20 cellular contexts compared by ENCODE assay signal in genomic region chr10:5195727-5196374, GRCh38. TPM values are rescaled to one million over a fixed set of nuclear protein-coding genes. Genes with fewer than 3 reads are reported as not detected.
A peak's percentile ranks its signal among the peaks of the same experiment; 100 is the strongest.
DNase-seq lines count a peak whose midpoint lies in the region; ATAC-seq and TF ChIP-seq lines count a peak whose summit lies in the region.
"Had no signal": no experiment of that assay in that cellular context is flagged by ENCODE, and none has a peak within 500 bp of the region (broad histone marks: within the 10 kb centered on the region; RNA-seq: fewer than 3 reads in every experiment).

No MANE protein-coding gene starts in this region.

- H3K9ac ChIP-seq in liver (ENCODE audit: low read depth in 1 of 2, low read length in 2 of 2) = peak overlapping the region in 1 of 2 donors; percentile 88

- peak in 1 of 2 donors; percentile 35 for TF ChIP-seq RAD21 in liver (IDR thresholded peaks at IDR 0.05)

- no peak overlapping the region for H3K4me3 Mint-ChIP-seq in GM23338

- no peaks in the 10 kb centered on the region for H3K79me2 ChIP-seq in GM23338 (replicated peaks; ENCODE audit: insufficient read depth)

- no peak overlapping the region for H2AFZ ChIP-seq in GM23338

- H3K36me3 ChIP-seq in GM23338 (ENCODE audit: insufficient read depth) (no peaks in the 10 kb centered on the region), liver (ENCODE audit: control insufficient read depth in 4 of 4, insufficient read depth in 3 of 4, low read depth in 1 of 4, low read length in 3 of 4) (peaks cover 0 to 6% (median 0%) of the 10 kb centered on the region in 4 donors)
- H3K36me3 ChIP-seq: Peyer's patch had no signal

- no peaks in the 10 kb centered on the region for H3K4me1 ChIP-seq in GM23338 (ENCODE audit: insufficient read depth)
- peaks cover 3 to 46% (median 24%) of the 10 kb centered on the region in 4 donors for H3K4me1 ChIP-seq in liver (ENCODE audit: control insufficient read depth in 4 of 4, insufficient read depth in 4 of 4, low read length in 3 of 4)

- H3K27ac ChIP-seq in GM23338 (ENCODE audit: low read depth) (no peak overlapping the region), liver (ENCODE audit: low read depth in 1 of 2, low read length in 2 of 2) (peak overlapping the region; percentile 71 to 91)
- H3K27ac ChIP-seq: C4-2B had no signal

- H4K20me1 ChIP-seq in GM23338 (replicated peaks; ENCODE audit: insufficient read depth) = no peaks in the 10 kb centered on the region

- no peak overlapping the region for H3K4me2 ChIP-seq in GM23338

- no peaks in the 10 kb centered on the region for H3K27me3 ChIP-seq in GM23338 (ENCODE audit: insufficient read depth)
- no peaks in the 10 kb centered on the region for H3K27me3 ChIP-seq in liver (ENCODE audit: control insufficient read depth in 4 of 4, insufficient read depth in 4 of 4, low read length in 3 of 4)
- H3K27me3 ChIP-seq: Peyer's patch had no signal

- H3F3A ChIP-seq in GM23338 (replicated peaks; ENCODE audit: low read depth) = no peaks in the 10 kb centered on the region

- H3K9me2 ChIP-seq in GM23338 (ENCODE audit: insufficient read depth) = no peaks in the 10 kb centered on the region

- DNase-seq in GM23338 (ENCODE audit: low spot score) (peak; percentile 5), epithelial cell of proximal tubule (ENCODE audit: low read depth) (no peak), NCI-H226 (no peak)
- DNase-seq: AML-193, GF-D8, H7, Kasumi-1, MM.1S, NCI-H1092, NCI-H1436 treated with DMSO at 0.1 percent for 48 hours, NCI-H2029, Right ventricle myocardium superior, SW 1271 had no signal

- H3K4me1 Mint-ChIP-seq in GM23338 = no peaks in the 10 kb centered on the region

- WGBS in liver = 36% methylated on average over 6 of the region's 6 CpGs

- no peaks in the 10 kb centered on the region for H3K9me3 Mint-ChIP-seq in GM23338

- H3K27ac Mint-ChIP-seq in GM23338 = no peak overlapping the region

- no peak for ATAC-seq in GM23338
- ATAC-seq in HG03457 (IDR thresholded peaks at IDR 0.05; ENCODE audit: unreplicated experiment) = no peak
- ATAC-seq in GM18873 (IDR thresholded peaks at IDR 0.05; ENCODE audit: low FRiP score, unreplicated experiment) = no peak
- ATAC-seq in HG03432 (IDR thresholded peaks at IDR 0.05; ENCODE audit: unreplicated experiment) = no peak

- no peaks in the 10 kb centered on the region for H3K36me3 Mint-ChIP-seq in GM23338 (ENCODE audit: low read depth)

- H3K4me3 ChIP-seq in GM23338 = no peak overlapping the region
- no peak overlapping the region for H3K4me3 ChIP-seq in epithelial cell of proximal tubule (ENCODE audit: low read depth, low read length)
- H3K4me3 ChIP-seq in liver (ENCODE audit: low read depth in 1 of 3, low read length in 3 of 3) = peak overlapping the region in 1 of 3 donors; percentile 71
- H3K4me3 ChIP-seq: Peyer's patch had no signal

- TF ChIP-seq CTCF in GM23338 (conservative IDR thresholded peaks at IDR 0.05; ENCODE audit: low read depth in 2 of 2) (peak in 1 of 2 experiments; percentile 15; a peak in 1 of 4 replicates), epithelial cell of proximal tubule (conservative IDR thresholded peaks at IDR 0.05; ENCODE audit: low read depth, low read length) (peak; percentile 9), liver (IDR thresholded peaks at IDR 0.05; ENCODE audit: low read depth, low read length, missing input control) (no peak)

- H3K27me3 Mint-ChIP-seq in GM23338 (ENCODE audit: insufficient read depth, low read depth, poor library complexity) = peaks cover 2% of the 10 kb centered on the region

- no peaks in the 10 kb centered on the region for H3K9me3 ChIP-seq in liver (ENCODE audit: control insufficient read depth in 4 of 4, low read length in 3 of 4)
- H3K9me3 ChIP-seq: Peyer's patch had no signal

TF ChIP-seq in liver, 16 proteins besides CTCF, POLR2A, EP300 and RAD21:
- peak; percentile 22 for TF ChIP-seq ATF3 (IDR thresholded peaks at IDR 0.05)
- TF ChIP-seq HNF4G (IDR thresholded peaks at IDR 0.05) = peak; percentile 76
- no peak for TF ChIP-seq YY1 (IDR thresholded peaks at IDR 0.05)
- TF ChIP-seq JUND (IDR thresholded peaks at IDR 0.05) = peak; percentile 41 to 50
- peak; percentile 65 to 88 for TF ChIP-seq RXRA (IDR thresholded peaks at IDR 0.05)
- TF ChIP-seq SP1 (IDR thresholded peaks at IDR 0.05) = peak; percentile 94
- no peak for TF ChIP-seq GABPA (IDR thresholded peaks at IDR 0.05 in 1 of 2, conservative IDR thresholded peaks at IDR 0.05 in 1 of 2)
- TF ChIP-seq, protein P1, sequence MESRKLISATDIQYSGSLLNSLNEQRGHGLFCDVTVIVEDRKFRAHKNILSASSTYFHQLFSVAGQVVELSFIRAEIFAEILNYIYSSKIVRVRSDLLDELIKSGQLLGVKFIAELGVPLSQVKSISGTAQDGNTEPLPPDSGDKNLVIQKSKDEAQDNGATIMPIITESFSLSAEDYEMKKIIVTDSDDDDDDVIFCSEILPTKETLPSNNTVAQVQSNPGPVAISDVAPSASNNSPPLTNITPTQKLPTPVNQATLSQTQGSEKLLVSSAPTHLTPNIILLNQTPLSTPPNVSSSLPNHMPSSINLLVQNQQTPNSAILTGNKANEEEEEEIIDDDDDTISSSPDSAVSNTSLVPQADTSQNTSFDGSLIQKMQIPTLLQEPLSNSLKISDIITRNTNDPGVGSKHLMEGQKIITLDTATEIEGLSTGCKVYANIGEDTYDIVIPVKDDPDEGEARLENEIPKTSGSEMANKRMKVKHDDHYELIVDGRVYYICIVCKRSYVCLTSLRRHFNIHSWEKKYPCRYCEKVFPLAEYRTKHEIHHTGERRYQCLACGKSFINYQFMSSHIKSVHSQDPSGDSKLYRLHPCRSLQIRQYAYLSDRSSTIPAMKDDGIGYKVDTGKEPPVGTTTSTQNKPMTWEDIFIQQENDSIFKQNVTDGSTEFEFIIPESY (IDR thresholded peaks at IDR 0.05) = peak; percentile 54
- TF ChIP-seq FOXA2 (IDR thresholded peaks at IDR 0.05) = peak; percentile 27
- TF ChIP-seq HNF4A (conservative IDR thresholded peaks at IDR 0.05) = peak; percentile 92 to 93
- TF ChIP-seq TAF1 (conservative IDR thresholded peaks at IDR 0.05) = no peak
- TF ChIP-seq, protein P2, sequence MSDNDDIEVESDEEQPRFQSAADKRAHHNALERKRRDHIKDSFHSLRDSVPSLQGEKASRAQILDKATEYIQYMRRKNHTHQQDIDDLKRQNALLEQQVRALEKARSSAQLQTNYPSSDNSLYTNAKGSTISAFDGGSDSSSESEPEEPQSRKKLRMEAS (IDR thresholded peaks at IDR 0.05) = no peak

RNA-seq across cellular contexts. Expression of gene AKR1C4, which starts 0.8 kb away (rescaled TPM):
- not detected in 2 replicates for total RNA-seq in GM23338 (2014; rRNA removed; shearing (Covaris generic))
- not detected in 2 replicates for polyA plus RNA-seq in GM23338 (2016; fragmentation: Nextera tagmentation; extraction: Ambion mirVana)
- not detected in 2 replicates for total RNA-seq in epithelial cell of proximal tubule
- 100 to 1,000 TPM in 1 of 2 donors, 1 to 10 TPM in 1; 3.2 to 154 TPM for total RNA-seq in liver
- 100 to 1,000 TPM; 104 to 260 TPM for polyA plus RNA-seq in liver
- total RNA-seq: H7, HT1080, Right ventricle myocardium superior had no signal

RNA-seq across cellular contexts. Expression of gene AKR1C8, which starts 10.9 kb away (rescaled TPM):
- not detected in 2 replicates for total RNA-seq in GM23338 (2014; rRNA removed; shearing (Covaris generic))
- polyA plus RNA-seq in GM23338 (2016; fragmentation: Nextera tagmentation; extraction: Ambion mirVana) = not detected in 2 replicates
- not detected in 2 replicates for total RNA-seq in epithelial cell of proximal tubule
- 10 to 100 TPM in 1 of 2 donors, not detected in 1; 28.5 TPM for total RNA-seq in liver
- polyA plus RNA-seq in liver = 10 to 100 TPM in 1 of 2 donors, 1 to 10 TPM in 1; 2.5 to 19.2 TPM
- total RNA-seq: H7, HT1080, Right ventricle myocardium superior had no signal
